In genomic region chr14:75525969-75526368, GRCh38 we compare ENCODE assay signal across 24 cellular contexts. TPM values are rescaled to one million over a fixed set of nuclear protein-coding genes. Genes with fewer than 3 reads are reported as not detected.
DNase-seq lines count a peak whose midpoint lies in the region; ATAC-seq and TF ChIP-seq lines count a peak whose summit lies in the region.
"Had no signal": no experiment of that assay in that cellular context is flagged by ENCODE, and none has a peak within 500 bp of the region (broad histone marks: within the 10 kb centered on the region; RNA-seq: fewer than 3 reads in every experiment).

No MANE protein-coding gene starts in this region.

- no peaks in the 10 kb centered on the region for H3K9me3 ChIP-seq in Loucy (ENCODE audit: insufficient read depth, low read depth, low read length)
- H3K9me3 ChIP-seq: ascending aorta, Caco-2, heart right ventricle had no signal

- POLR2A ChIA-PET in activated naive CD8-positive, alpha-beta T cell treated with anti-CD3 and anti-CD28 coated beads, Interleukin-2, amount 10 ng/mL, durations not matched to agents 7 days and 5 days (lab: Charles Lee): interaction anchor here (1.4 kb wide), 1 partner anchor 18 kb away, joined by 4 read pairs; no protein-coding TSS in a partner anchor

- TF ChIP-seq CTCF in Loucy (conservative IDR thresholded peaks at IDR 0.05; ENCODE audit: low read length): no peak

- peaks cover 63% of the 10 kb centered on the region for H3K4me1 ChIP-seq in Loucy (ENCODE audit: insufficient read depth, low read length, poor library complexity, severe bottlenecking)
- H3K4me1 ChIP-seq: ascending aorta had no signal

- no peak overlapping the region for H3K27ac Mint-ChIP-seq in stimulated activated naive CD8-positive, alpha-beta T cell treated with anti-CD3 and anti-CD28 coated beads, Interleukin-15, Interleukin-2, amounts not matched to agents 100 ng/mL and 50 ng/mL, for 24 hours
- peak overlapping the region; percentile 3 for H3K27ac Mint-ChIP-seq in activated naive CD8-positive, alpha-beta T cell treated with anti-CD3 and anti-CD28 coated beads, Interleukin-2, amount 10 ng/mL, durations not matched to agents 7 days and 5 days
- H3K27ac Mint-ChIP-seq in stimulated activated naive CD8-positive, alpha-beta T cell treated with anti-CD3 and anti-CD28 coated beads, Interleukin-15, amount 100 ng/mL, for 72 hours: peak overlapping the region in 1 of 2 donors; percentile 30

- no peaks in the 10 kb centered on the region for H3K27me3 Mint-ChIP-seq in stimulated activated naive CD8-positive, alpha-beta T cell treated with anti-CD3 and anti-CD28 coated beads, Interleukin-15, Interleukin-2, amounts not matched to agents 100 ng/mL and 50 ng/mL, for 24 hours
- H3K27me3 Mint-ChIP-seq in activated naive CD8-positive, alpha-beta T cell treated with anti-CD3 and anti-CD28 coated beads, Interleukin-2, amount 10 ng/mL, durations not matched to agents 7 days and 5 days: no peaks in the 10 kb centered on the region
- H3K27me3 Mint-ChIP-seq in stimulated activated naive CD8-positive, alpha-beta T cell treated with anti-CD3 and anti-CD28 coated beads, Interleukin-15, amount 100 ng/mL, for 72 hours: no peaks in the 10 kb centered on the region

- peaks cover 75% of the 10 kb centered on the region for H3K36me3 Mint-ChIP-seq in stimulated activated naive CD8-positive, alpha-beta T cell treated with anti-CD3 and anti-CD28 coated beads, Interleukin-15, Interleukin-2, amounts not matched to agents 100 ng/mL and 50 ng/mL, for 24 hours (ENCODE audit: low read depth)
- peaks cover 52% of the 10 kb centered on the region for H3K36me3 Mint-ChIP-seq in activated naive CD8-positive, alpha-beta T cell treated with anti-CD3 and anti-CD28 coated beads, Interleukin-2, amount 10 ng/mL, durations not matched to agents 7 days and 5 days

- H3K9me3 Mint-ChIP-seq in stimulated activated naive CD8-positive, alpha-beta T cell treated with anti-CD3 and anti-CD28 coated beads, Interleukin-15, Interleukin-2, amounts not matched to agents 100 ng/mL and 50 ng/mL, for 24 hours: peaks cover 5% of the 10 kb centered on the region
- H3K9me3 Mint-ChIP-seq in activated naive CD8-positive, alpha-beta T cell treated with anti-CD3 and anti-CD28 coated beads, Interleukin-2, amount 10 ng/mL, durations not matched to agents 7 days and 5 days: no peaks in the 10 kb centered on the region
- H3K9me3 Mint-ChIP-seq in stimulated activated naive CD8-positive, alpha-beta T cell treated with anti-CD3 and anti-CD28 coated beads, Interleukin-15, amount 100 ng/mL, for 72 hours: no peaks in the 10 kb centered on the region
- H3K9me3 Mint-ChIP-seq: H9 had no signal

- H3K9me2 ChIP-seq in Loucy (replicated peaks; ENCODE audit: low read depth, low read length): no peaks in the 10 kb centered on the region

- H3K4me2 ChIP-seq in Loucy (ENCODE audit: low read depth, low read length, poor library complexity, severe bottlenecking): peak overlapping the region; percentile 61
- H3K4me2 ChIP-seq: PC-9, smooth muscle cell had no signal

- peak overlapping the region; percentile 48 for H3K4me3 ChIP-seq in Loucy (ENCODE audit: low read length, poor library complexity, severe bottlenecking)
- H3K4me3 ChIP-seq: ascending aorta, heart right ventricle, PC-9, smooth muscle cell had no signal

- no peak overlapping the region for H2AFZ ChIP-seq in Loucy (ENCODE audit: low read length)
- H2AFZ ChIP-seq: PC-9 had no signal

- no peak for ATAC-seq in stimulated activated naive CD8-positive, alpha-beta T cell treated with anti-CD3 and anti-CD28 coated beads, Interleukin-15, Interleukin-2, amounts not matched to agents 100 U/mL and 50 U/mL, for 24 hours
- ATAC-seq in activated naive CD8-positive, alpha-beta T cell treated with anti-CD3 and anti-CD28 coated beads, Interleukin-2, amount 10 ng/mL, durations not matched to agents 7 days and 5 days (ENCODE audit: low read depth): no peak
- ATAC-seq in stimulated activated naive CD8-positive, alpha-beta T cell treated with anti-CD3 and anti-CD28 coated beads, Interleukin-15, amount 100 ng/mL, for 72 hours: no peak
- no peak for ATAC-seq in GM19467 (IDR thresholded peaks at IDR 0.05; ENCODE audit: unreplicated experiment)
- ATAC-seq in GM18858 (IDR thresholded peaks at IDR 0.05; ENCODE audit: unreplicated experiment): no peak
- ATAC-seq: heart right ventricle had no signal

- no peaks in the 10 kb centered on the region for H4K20me1 ChIP-seq in Loucy (ENCODE audit: insufficient read depth, low read length, poor library complexity, severe bottlenecking)

- H3F3A ChIP-seq in Loucy (ENCODE audit: low read depth): no peaks in the 10 kb centered on the region; the same call in 1 of the 2 replicates

- H3K79me2 ChIP-seq in Loucy (ENCODE audit: insufficient read depth, low read length): peaks cover 36% of the 10 kb centered on the region

- H3K9ac ChIP-seq in Loucy (ENCODE audit: low read depth, low read length, poor library complexity, severe bottlenecking): no peak overlapping the region

- no peaks in the 10 kb centered on the region for H3K36me3 ChIP-seq in Loucy (ENCODE audit: insufficient read depth, low read length)
- H3K36me3 ChIP-seq: ascending aorta, WERI-Rb-1 had no signal

- H3K4me3 Mint-ChIP-seq in stimulated activated naive CD8-positive, alpha-beta T cell treated with anti-CD3 and anti-CD28 coated beads, Interleukin-15, Interleukin-2, amounts not matched to agents 100 ng/mL and 50 ng/mL, for 24 hours: peak overlapping the region; percentile 100
- H3K4me3 Mint-ChIP-seq in activated naive CD8-positive, alpha-beta T cell treated with anti-CD3 and anti-CD28 coated beads, Interleukin-2, amount 10 ng/mL, durations not matched to agents 7 days and 5 days: peak overlapping the region; percentile 1
- peak overlapping the region; percentile 16 to 50 for H3K4me3 Mint-ChIP-seq in stimulated activated naive CD8-positive, alpha-beta T cell treated with anti-CD3 and anti-CD28 coated beads, Interleukin-15, amount 100 ng/mL, for 72 hours
- H3K4me3 Mint-ChIP-seq: H9 had no signal

- no peak for DNase-seq in stimulated activated naive CD8-positive, alpha-beta T cell treated with anti-CD3 and anti-CD28 coated beads, Interleukin-15, Interleukin-2, amounts not matched to agents 100 U/mL and 50 U/mL, for 24 hours
- DNase-seq in activated naive CD8-positive, alpha-beta T cell treated with anti-CD3 and anti-CD28 coated beads, Interleukin-2, amount 10 ng/mL, durations not matched to agents 7 days and 5 days: no peak
- DNase-seq in stimulated activated naive CD8-positive, alpha-beta T cell treated with anti-CD3 and anti-CD28 coated beads, Interleukin-15, amount 100 ng/mL, for 72 hours: no peak
- no peak for DNase-seq in effector CD4-positive, alpha-beta T cell
- DNase-seq: activated gamma-delta T cell, Caco-2, caudate nucleus, DND-41, H9, heart right ventricle, mesenchymal stem cell, NCI-H1105 treated with DMSO at 0.1 percent for 48 hours, NCI-H2081 treated with DMSO at 0.1 percent for 48 hours, NCI-H446 treated with DMSO at 0.1 percent for 48 hours, PC-9, retina, trophoblast cell, WERI-Rb-1 had no signal

- no peaks in the 10 kb centered on the region for H3K27me3 ChIP-seq in Loucy (ENCODE audit: insufficient read depth, low read length, poor library complexity, severe bottlenecking)
- H3K27me3 ChIP-seq: ascending aorta had no signal

- peaks cover 78% of the 10 kb centered on the region for H3K4me1 Mint-ChIP-seq in stimulated activated naive CD8-positive, alpha-beta T cell treated with anti-CD3 and anti-CD28 coated beads, Interleukin-15, Interleukin-2, amounts not matched to agents 100 ng/mL and 50 ng/mL, for 24 hours (ENCODE audit: low read depth)
- peaks cover 52% of the 10 kb centered on the region for H3K4me1 Mint-ChIP-seq in activated naive CD8-positive, alpha-beta T cell treated with anti-CD3 and anti-CD28 coated beads, Interleukin-2, amount 10 ng/mL, durations not matched to agents 7 days and 5 days
- peaks cover 67% of the 10 kb centered on the region for H3K4me1 Mint-ChIP-seq in stimulated activated naive CD8-positive, alpha-beta T cell treated with anti-CD3 and anti-CD28 coated beads, Interleukin-15, amount 100 ng/mL, for 72 hours

RNA-seq across cellular contexts. Expression of gene BATF, which starts 3.7 kb away (rescaled TPM):
- total RNA-seq in activated naive CD8-positive, alpha-beta T cell treated with anti-CD3 and anti-CD28 coated beads, Interleukin-2, amount 10 ng/mL, durations not matched to agents 7 days and 5 days: 10 to 100 TPM; 31.3 to 34.1 TPM
- total RNA-seq: ascending aorta, H9, smooth muscle cell had no signal

RNA-seq across cellular contexts. Expression of gene FLVCR2, which starts 52.5 kb away (rescaled TPM):
- total RNA-seq in activated naive CD8-positive, alpha-beta T cell treated with anti-CD3 and anti-CD28 coated beads, Interleukin-2, amount 10 ng/mL, durations not matched to agents 7 days and 5 days: 1 to 10 TPM in 1 of 2 experiments, under 1 TPM in 1; 0.74 to 5.0 TPM

Comparison
In these comparisons a context has a peak if more than half of its experiments do, and no peak if none do; other contexts are left out.
1. H3K4me3 Mint-ChIP-seq: peak in every context shown above with its lines; median percentile 100 in stimulated activated naive CD8-positive, alpha-beta T cell treated with anti-CD3 and anti-CD28 coated beads, Interleukin-15, Interleukin-2, amounts not matched to agents 100 ng/mL and 50 ng/mL, for 24 hours; 33 in stimulated activated naive CD8-positive, alpha-beta T cell treated with anti-CD3 and anti-CD28 coated beads, Interleukin-15, amount 100 ng/mL, for 72 hours; 1 in activated naive CD8-positive, alpha-beta T cell treated with anti-CD3 and anti-CD28 coated beads, Interleukin-2, amount 10 ng/mL, durations not matched to agents 7 days and 5 days.